22 cellular contexts compared by ENCODE assay signal in the genomic region with DNA sequence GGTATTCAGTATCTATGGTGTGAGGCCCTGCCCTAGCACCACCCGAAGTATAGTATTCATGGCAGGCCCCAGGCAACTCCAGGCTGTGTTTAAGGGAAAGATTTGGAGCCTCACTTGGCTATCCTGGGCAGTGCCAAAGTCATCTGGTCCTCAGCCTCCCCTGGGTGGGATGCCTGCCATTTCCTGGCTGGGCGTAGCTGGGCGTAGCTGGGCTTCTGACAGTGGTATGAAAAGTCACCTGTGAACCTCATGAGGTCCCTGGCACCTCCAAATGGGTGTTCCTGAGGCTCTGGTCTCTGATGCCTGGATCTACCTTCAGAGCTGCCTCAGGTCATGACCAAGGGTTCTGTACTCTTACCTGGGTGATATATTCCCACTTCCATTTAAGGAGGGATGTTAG.
"Had no signal": no experiment of that assay in that cellular context is flagged by ENCODE, and none has a peak within 500 bp of the region (broad histone marks: within the 10 kb centered on the region; RNA-seq: fewer than 3 reads in every experiment).

No MANE protein-coding gene starts in this region.

- H3K27ac ChIP-seq: esophagus squamous epithelium, pancreas, sigmoid colon, thyroid gland had no signal

- FAIRE-seq: endothelial cell of umbilical vein, keratinocyte, pancreas had no signal

- H3K9me3 Mint-ChIP-seq: memory B cell; natural killer cell; stimulated activated effector memory CD8-positive, alpha-beta T cell treated with anti-CD3 and anti-CD28 coated beads, Interleukin-12 subunit alpha, Interleukin-12 subunit beta, amount 100 ng/mL, for 72 hours; type B pancreatic cell had no signal

- DNase-seq: dermis blood vessel endothelial cell; effector memory CD4-positive, alpha-beta T cell; esophagus squamous epithelium; foreskin melanocyte; glutamatergic neuron; natural killer cell; occipital lobe; pancreas; sigmoid colon; stimulated activated CD4-positive, alpha-beta T cell treated with anti-CD3 and anti-CD28 coated beads, Interleukin-2, amount 100 ng/mL, for 24 hours; stimulated activated CD4-positive, alpha-beta T cell treated with anti-CD3 and anti-CD28 coated beads, Interleukin-4, amount 100 ng/mL, for 24 hours; stimulated activated naive CD4-positive, alpha-beta T cell treated with Interleukin-2 at 50 U/mL for 16 hours; thyroid gland had no signal

- ATAC-seq: left lobe of liver; natural killer cell; pancreas; stimulated activated effector memory CD8-positive, alpha-beta T cell treated with anti-CD3 and anti-CD28 coated beads, Interleukin-12 subunit alpha, Interleukin-12 subunit beta, amount 100 ng/mL, for 72 hours had no signal

- H3K27me3 ChIP-seq: esophagus squamous epithelium, pancreas, sigmoid colon, thyroid gland had no signal

- H3K27me3 Mint-ChIP-seq: type B pancreatic cell had no signal

- H3K4me1 Mint-ChIP-seq: memory B cell; natural killer cell; stimulated activated effector memory CD8-positive, alpha-beta T cell treated with anti-CD3 and anti-CD28 coated beads, Interleukin-12 subunit alpha, Interleukin-12 subunit beta, amount 100 ng/mL, for 72 hours had no signal

- H3K27ac Mint-ChIP-seq: memory B cell, natural killer cell, progenitor cell of endocrine pancreas, type B pancreatic cell had no signal

- H3K4me3 ChIP-seq: coronary artery, esophagus squamous epithelium, lung, pancreas, sigmoid colon, thyroid gland had no signal

- H3K9me3 ChIP-seq: esophagus squamous epithelium, pancreas, sigmoid colon, thyroid gland had no signal

- H3K36me3 Mint-ChIP-seq: memory B cell, natural killer cell, type B pancreatic cell had no signal

- H3K4me3 Mint-ChIP-seq: memory B cell; natural killer cell; stimulated activated effector memory CD8-positive, alpha-beta T cell treated with anti-CD3 and anti-CD28 coated beads, Interleukin-12 subunit alpha, Interleukin-12 subunit beta, amount 100 ng/mL, for 72 hours; type B pancreatic cell had no signal
